Comparison of ENCODE assay signal across 22 cellular contexts in the genomic region with DNA sequence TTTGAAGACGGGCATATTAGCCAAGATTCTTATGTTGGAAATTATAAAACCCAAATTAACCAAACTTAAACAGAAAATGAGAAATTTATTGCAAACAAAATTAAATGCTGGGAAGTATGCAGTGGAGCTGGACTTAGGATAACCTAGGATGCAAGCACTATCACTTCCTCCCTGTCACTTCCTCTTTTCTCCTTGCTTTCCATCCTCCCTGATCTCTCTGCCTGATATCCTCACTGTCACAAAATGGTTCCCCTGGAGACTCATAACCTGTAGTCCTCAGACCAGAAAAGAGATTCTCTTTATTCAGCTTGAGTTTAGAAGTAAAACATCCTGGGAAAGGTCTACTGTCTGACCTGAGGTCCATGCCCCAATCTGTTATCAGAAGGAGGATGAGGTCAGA. TPM values are rescaled to one million over a fixed set of nuclear protein-coding genes. Genes with fewer than 3 reads are reported as not detected.
"Had no signal": no experiment of that assay in that cellular context is flagged by ENCODE, and none has a peak within 500 bp of the region (broad histone marks: within the 10 kb centered on the region; RNA-seq: fewer than 3 reads in every experiment).

No MANE protein-coding gene starts in this region.

- H3K9me3 ChIP-seq: ascending aorta, colonic mucosa, prostate gland, right atrium auricular region had no signal

- H3K4me3 ChIP-seq: ascending aorta, colonic mucosa, hepatocyte, prostate gland, right atrium auricular region had no signal

- H3K27ac ChIP-seq: ascending aorta, colonic mucosa, epithelial cell of prostate, hepatocyte, prostate gland, right atrium auricular region had no signal

- H3K4me2 ChIP-seq: hepatocyte had no signal

- H2AFZ ChIP-seq: hepatocyte had no signal

- H3K36me3 ChIP-seq: ascending aorta, colonic mucosa, prostate gland, right atrium auricular region had no signal

- ATAC-seq: activated CD8-positive, alpha-beta T cell treated with anti-CD3 and anti-CD28 coated beads for 36 hours; left cardiac atrium; naive thymus-derived CD4-positive, alpha-beta T cell had no signal

- H3K27ac Mint-ChIP-seq: activated CD4-positive, alpha-beta T cell treated with anti-CD3 and anti-CD28 coated beads, Interleukin-2, amount 10 ng/mL, durations not matched to agents 24 days and 14 days; activated CD8-positive, alpha-beta T cell treated with anti-CD3 and anti-CD28 coated beads for 36 hours; activated naive CD4-positive, alpha-beta T cell treated with anti-CD3 and anti-CD28 coated beads, Interleukin-2, amount 50 U/mL, for 24 hours; activated T-cell treated with anti-CD3 and anti-CD28 coated beads, Interleukin-2, amount 50 U/mL, for 24 hours; endodermal cell; naive thymus-derived CD4-positive, alpha-beta T cell had no signal

- H3K4me3 Mint-ChIP-seq: activated CD4-positive, alpha-beta T cell treated with anti-CD3 and anti-CD28 coated beads, Interleukin-2, amount 10 ng/mL, durations not matched to agents 24 days and 14 days; activated CD8-positive, alpha-beta T cell treated with anti-CD3 and anti-CD28 coated beads for 36 hours; activated naive CD4-positive, alpha-beta T cell treated with anti-CD3 and anti-CD28 coated beads, Interleukin-2, amount 50 U/mL, for 24 hours; activated T-cell treated with anti-CD3 and anti-CD28 coated beads, Interleukin-2, amount 50 U/mL, for 24 hours; central memory CD8-positive, alpha-beta T cell; endodermal cell; naive thymus-derived CD4-positive, alpha-beta T cell had no signal

- H3K9me3 Mint-ChIP-seq: activated CD4-positive, alpha-beta T cell treated with anti-CD3 and anti-CD28 coated beads, Interleukin-2, amount 10 ng/mL, durations not matched to agents 24 days and 14 days; activated CD8-positive, alpha-beta T cell treated with anti-CD3 and anti-CD28 coated beads for 36 hours; activated naive CD4-positive, alpha-beta T cell treated with anti-CD3 and anti-CD28 coated beads, Interleukin-2, amount 50 U/mL, for 24 hours; activated T-cell treated with anti-CD3 and anti-CD28 coated beads, Interleukin-2, amount 50 U/mL, for 24 hours; central memory CD8-positive, alpha-beta T cell; endodermal cell; naive thymus-derived CD4-positive, alpha-beta T cell had no signal

- DNase-seq: activated CD4-positive, alpha-beta T cell treated with anti-CD3 and anti-CD28 coated beads, Interleukin-2, amount 10 ng/mL, durations not matched to agents 24 days and 14 days; activated CD8-positive, alpha-beta T cell treated with anti-CD3 and anti-CD28 coated beads for 36 hours; activated effector memory CD4-positive, alpha-beta T cell treated with anti-CD3 and anti-CD28 coated beads, Interleukin-2, amount 50 U/mL, for 16 hours; activated T-cell treated with anti-CD3 and anti-CD28 coated beads, Interleukin-2, amount 50 U/mL, for 24 hours; colonic mucosa; endodermal cell; foreskin fibroblast; left cardiac atrium; mesendoderm; naive thymus-derived CD4-positive, alpha-beta T cell; stimulated activated CD4-positive, alpha-beta T cell treated with anti-CD3 and anti-CD28 coated beads, Interleukin-12 subunit alpha, Interleukin-12 subunit beta, amount 100 ng/mL, for 4 hours; stimulated activated CD4-positive, alpha-beta T cell treated with anti-CD3 and anti-CD28 coated beads, Interleukin-1b, Interleukin-23, amount 100 ng/mL, for 48 hours; stimulated activated CD8-positive, alpha-beta memory T cell treated with anti-CD3 and anti-CD28 coated beads, Interleukin-4, amount 100 ng/mL, for 48 hours; stimulated activated naive CD4-positive, alpha-beta T cell had no signal

- H3K4me1 Mint-ChIP-seq: endodermal cell had no signal

- H3K4me1 ChIP-seq: ascending aorta, colonic mucosa, prostate gland, right atrium auricular region had no signal

- H3K79me2 ChIP-seq: hepatocyte had no signal

- H3K27me3 ChIP-seq: ascending aorta, colonic mucosa, right atrium auricular region had no signal

RNA-seq across cellular contexts. Expression of a gene that starts 7.4 kb away (rescaled TPM):
- total RNA-seq: ascending aorta, osteocyte had no signal
